14 cellular contexts compared by ENCODE assay signal in the genomic region with DNA sequence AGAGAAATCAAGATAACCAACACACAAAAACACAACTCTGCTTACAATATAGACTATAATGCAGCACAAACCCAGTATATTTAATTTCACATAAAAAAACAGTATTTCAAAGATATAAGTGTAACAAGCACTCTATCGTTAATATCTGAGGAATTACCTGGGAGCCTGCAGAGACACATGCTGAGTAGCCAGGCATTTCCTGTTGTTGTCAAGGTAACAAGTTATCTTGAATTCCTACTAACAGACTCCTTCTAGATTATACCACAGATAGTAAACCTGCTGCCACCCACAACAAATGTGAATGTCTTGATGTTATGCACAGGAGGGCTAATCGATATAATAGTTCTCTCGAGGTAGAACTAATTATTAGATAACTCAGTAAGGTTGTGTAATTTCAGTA.
DNase-seq lines count a peak whose midpoint lies in the region; ATAC-seq and TF ChIP-seq lines count a peak whose summit lies in the region.
"Had no signal": no experiment of that assay in that cellular context is flagged by ENCODE, and none has a peak within 500 bp of the region (broad histone marks: within the 10 kb centered on the region; RNA-seq: fewer than 3 reads in every experiment).

No MANE protein-coding gene starts in this region.

- H3K36me3 Mint-ChIP-seq in H9 (ENCODE audit: insufficient read depth in 1 of 3, low read depth in 3 of 3): no peaks in the 10 kb centered on the region
- no peaks in the 10 kb centered on the region for H3K36me3 Mint-ChIP-seq in endodermal cell (ENCODE audit: low read depth)
- H3K36me3 Mint-ChIP-seq: CD4-positive, alpha-beta memory T cell had no signal

- H3K36me3 ChIP-seq in endodermal cell (ENCODE audit: control insufficient read depth, insufficient read depth, low read length) (no peaks in the 10 kb centered on the region), mesendoderm (ENCODE audit: control insufficient read depth, insufficient read depth, low read length) (no peaks in the 10 kb centered on the region)
- H3K36me3 ChIP-seq: BE2C had no signal

- no peak overlapping the region for H3K4me3 ChIP-seq in endodermal cell (ENCODE audit: low read length)
- H3K4me3 ChIP-seq in mesendoderm (ENCODE audit: low read length): no peak overlapping the region
- H3K4me3 ChIP-seq: A549, GM12878 had no signal

- no peak for ATAC-seq in HG02642 (IDR thresholded peaks at IDR 0.05; ENCODE audit: poor library complexity, unreplicated experiment)
- ATAC-seq: A549, GM12878, HepG2 had no signal

- H3K27me3 Mint-ChIP-seq in H9 (ENCODE audit: low read depth) (no peaks in the 10 kb centered on the region), endodermal cell (ENCODE audit: insufficient read depth) (no peaks in the 10 kb centered on the region)
- H3K27me3 Mint-ChIP-seq: CD4-positive, alpha-beta memory T cell had no signal

- H3K79me2 ChIP-seq in H9 (ENCODE audit: insufficient read depth, low read length): no peaks in the 10 kb centered on the region
- H3K79me2 ChIP-seq in mesendoderm (ENCODE audit: control insufficient read depth, insufficient read depth, low read length): no peaks in the 10 kb centered on the region

- no peaks in the 10 kb centered on the region for H3K27me3 ChIP-seq in H9 (ENCODE audit: insufficient read depth, low read length)
- H3K27me3 ChIP-seq in endodermal cell (ENCODE audit: control insufficient read depth, insufficient read depth, low read length, poor library complexity, severe bottlenecking): no peaks in the 10 kb centered on the region
- H3K27me3 ChIP-seq in mesendoderm (ENCODE audit: insufficient read depth, low read length, poor library complexity): no peaks in the 10 kb centered on the region
- H3K27me3 ChIP-seq: BE2C had no signal

- no peak overlapping the region for H4K91ac ChIP-seq in H9 (ENCODE audit: insufficient read length, low read depth, low read length)

- no peaks in the 10 kb centered on the region for H3K9me3 ChIP-seq in H9 (ENCODE audit: control insufficient read depth, low read depth, low read length)
- no peaks in the 10 kb centered on the region for H3K9me3 ChIP-seq in endodermal cell (ENCODE audit: control insufficient read depth, low read length)
- H3K9me3 ChIP-seq: A549, BE2C had no signal

- H3K9ac ChIP-seq in H9 (ENCODE audit: extremely low read depth, insufficient read length, low read length) (no peak overlapping the region), endodermal cell (ENCODE audit: extremely low read depth, low read length, poor library complexity, severe bottlenecking) (no peak overlapping the region), mesendoderm (ENCODE audit: low read length) (no peak overlapping the region)

- WGBS in H9 (ENCODE audit: extremely low coverage, insufficient read length, low lambda C conversion rate): no CpG with 5 or more reads among the region's 3 CpGs
- WGBS in endodermal cell (ENCODE audit: insufficient coverage in 1 of 2, insufficient read length in 1 of 2), 2 experiments: 45% methylated on average over 3 of the region's 3 CpGs; no CpG with 5 or more reads in 1 of the 2 experiments
- no CpG with 5 or more reads among the region's 3 CpGs for WGBS in mesendoderm (ENCODE audit: extremely low coverage, insufficient coverage, low lambda C conversion rate)

- H4K8ac ChIP-seq in H9 (replicated peaks; ENCODE audit: insufficient read length, low read depth, low read length) (no peak overlapping the region), mesendoderm (ENCODE audit: low read depth, low read length) (no peak overlapping the region)

- no peak for DNase-seq in H9
- DNase-seq in NCI-H146 (lab: John Stamatoyannopoulos, UW): peak; percentile 53
- peak; percentile 50 for DNase-seq in endodermal cell
- peak; percentile 92 for DNase-seq in mesendoderm
- DNase-seq in SKM-1 treated with dmso at 0.1 percent for 144 hours (lab: John Stamatoyannopoulos, UW; ENCODE audit: unreplicated experiment): no peak
- DNase-seq in NCI-H1048 (lab: John Stamatoyannopoulos, UW): no peak
- DNase-seq: BE2C; CD4-positive, alpha-beta memory T cell; DMS79 had no signal

- H3K9me3 Mint-ChIP-seq in H9 (no peaks in the 10 kb centered on the region; a peak in 1 of 5 replicates), endodermal cell (no peaks in the 10 kb centered on the region)

- H2BK15ac ChIP-seq in H9 (ENCODE audit: low read depth, low read length) (no peak overlapping the region), mesendoderm (replicated peaks; ENCODE audit: low read depth) (no peak overlapping the region)

- H3K27ac ChIP-seq in H9 (ENCODE audit: insufficient read length, low read depth, low read length) (no peak overlapping the region), endodermal cell (ENCODE audit: low read depth, low read length) (no peak overlapping the region), mesendoderm (ENCODE audit: low read depth, low read length) (no peak overlapping the region)
- H3K27ac ChIP-seq: A549, C4-2B had no signal

- no peak overlapping the region for H3T11ph ChIP-seq in H9 (ENCODE audit: low read length)

- H3K4ac ChIP-seq in H9 (ENCODE audit: low read depth, low read length): no peak overlapping the region
- H3K4ac ChIP-seq in mesendoderm (ENCODE audit: low read depth, low read length): no peak overlapping the region

- no peak for TF ChIP-seq CTCF in H9 (conservative IDR thresholded peaks at IDR 0.05)
- no peak for TF ChIP-seq CTCF in endodermal cell (conservative IDR thresholded peaks at IDR 0.05)

- H2BK120ac ChIP-seq in H9 (ENCODE audit: low read depth, low read length, poor library complexity, severe bottlenecking): no peak overlapping the region
- no peak overlapping the region for H2BK120ac ChIP-seq in mesendoderm (ENCODE audit: low read depth, low read length)

- no peak overlapping the region for H3K14ac ChIP-seq in H9 (ENCODE audit: insufficient read depth, low read length)

- H3K23ac ChIP-seq in H9 (ENCODE audit: insufficient read length, low read depth, low read length) (no peak overlapping the region), mesendoderm (ENCODE audit: low read length) (no peak overlapping the region)

- no peak overlapping the region for H3K4me3 Mint-ChIP-seq in H9
- no peak overlapping the region for H3K4me3 Mint-ChIP-seq in endodermal cell
- H3K4me3 Mint-ChIP-seq: CD4-positive, alpha-beta memory T cell had no signal

- H2BK12ac ChIP-seq in H9 (ENCODE audit: insufficient read length, low read depth, low read length): no peak overlapping the region

- H3K27ac Mint-ChIP-seq in H9: peak overlapping the region in 2 of 3 experiments; percentile 4 to 83; a peak in 2 of 7 replicates
- no peak overlapping the region for H3K27ac Mint-ChIP-seq in endodermal cell
- H3K27ac Mint-ChIP-seq: CD4-positive, alpha-beta memory T cell had no signal

- no peak overlapping the region for H2BK20ac ChIP-seq in H9 (ENCODE audit: low read depth, low read length, poor library complexity, severe bottlenecking)

- no peak overlapping the region for H2AFZ ChIP-seq in H9 (ENCODE audit: low read length)

- no peak overlapping the region for H2BK5ac ChIP-seq in H9 (ENCODE audit: insufficient read length, low read length)
- no peak overlapping the region for H2BK5ac ChIP-seq in mesendoderm (ENCODE audit: low read length)

- H4K20me1 ChIP-seq in H9 (ENCODE audit: control insufficient read depth, insufficient read depth, insufficient read length): no peaks in the 10 kb centered on the region

- H3K79me1 ChIP-seq in H9 (ENCODE audit: insufficient read depth, low read depth, low read length, poor library complexity, severe bottlenecking): no peaks in the 10 kb centered on the region
- no peaks in the 10 kb centered on the region for H3K79me1 ChIP-seq in mesendoderm (ENCODE audit: low read length)

- H3K4me2 ChIP-seq in H9 (ENCODE audit: insufficient read depth, insufficient read length, low read length): no peak overlapping the region
- no peak overlapping the region for H3K4me2 ChIP-seq in mesendoderm (ENCODE audit: low read length)
- H3K4me2 ChIP-seq: A549 had no signal

- H3K4me1 ChIP-seq in H9 (ENCODE audit: insufficient read depth, low read length): peaks cover 3% of the 10 kb centered on the region; the same call in 1 of the 2 replicates
- peaks cover 6% of the 10 kb centered on the region for H3K4me1 ChIP-seq in endodermal cell (ENCODE audit: control insufficient read depth, insufficient read depth, low read length)
- no peaks in the 10 kb centered on the region for H3K4me1 ChIP-seq in mesendoderm (ENCODE audit: control insufficient read depth, low read depth, low read length)
- H3K4me1 ChIP-seq: A549 had no signal

- H2AK5ac ChIP-seq in H9 (ENCODE audit: insufficient read length, low read length) (no peak overlapping the region), mesendoderm (ENCODE audit: low read length) (no peak overlapping the region)

- no peaks in the 10 kb centered on the region for H3K23me2 ChIP-seq in H9 (ENCODE audit: insufficient read length, low read depth, low read length, poor library complexity, severe bottlenecking)

- H4K5ac ChIP-seq in H9 (ENCODE audit: insufficient read length, low read depth, low read length): no peak overlapping the region
- H4K5ac ChIP-seq in mesendoderm (ENCODE audit: low read length): no peak overlapping the region

- H3K56ac ChIP-seq in H9 (ENCODE audit: insufficient read length, low read depth, low read length) (no peak overlapping the region), mesendoderm (ENCODE audit: low read length) (no peak overlapping the region)

- no peak overlapping the region for H3K18ac ChIP-seq in H9 (ENCODE audit: insufficient read length, low read depth, low read length)
- no peak overlapping the region for H3K18ac ChIP-seq in mesendoderm (ENCODE audit: low read length)

- H3K4me1 Mint-ChIP-seq in H9: peaks cover 21 to 29% of the 10 kb centered on the region in 2 experiments
- H3K4me1 Mint-ChIP-seq in endodermal cell: peaks cover 16% of the 10 kb centered on the region
- H3K4me1 Mint-ChIP-seq: CD4-positive, alpha-beta memory T cell had no signal

Comparison
In these comparisons a context has a peak if more than half of its experiments do, and no peak if none do; other contexts are left out.
1. DNase-seq: peak in NCI-H146 (single experiment), endodermal cell (single experiment) and mesendoderm (single experiment); none in H9 (single experiment), SKM-1 treated with dmso at 0.1 percent for 144 hours (single experiment) and NCI-H1048 (single experiment).